In genomic region chr14:37595809-37596595, GRCh38 we compare ENCODE assay signal across 9 cellular contexts. TPM values are rescaled to one million over a fixed set of nuclear protein-coding genes. Genes with fewer than 3 reads are reported as not detected.
DNase-seq lines count a peak whose midpoint lies in the region; ATAC-seq, FAIRE-seq and TF ChIP-seq lines count a peak whose summit lies in the region.
"Had no signal": no experiment of that assay in that cellular context is flagged by ENCODE, and none has a peak within 500 bp of the region (broad histone marks: within the 10 kb centered on the region; RNA-seq: fewer than 3 reads in every experiment).

No MANE protein-coding gene starts in this region.

- no peaks in the 10 kb centered on the region for H3K36me3 ChIP-seq in right atrium auricular region
- no peaks in the 10 kb centered on the region for H3K36me3 ChIP-seq in KMS-11 (ENCODE audit: insufficient read depth)
- H3K36me3 ChIP-seq in PC-9 (ENCODE audit: low read depth) = peaks cover 4% of the 10 kb centered on the region; the same call in 1 of the 2 replicates
- H3K36me3 ChIP-seq in kidney (ENCODE audit: control insufficient read depth in 1 of 2, insufficient read depth in 2 of 2, low read length in 2 of 2) = no peaks in the 10 kb centered on the region
- H3K36me3 ChIP-seq: BLaER1 treated with 17β-estradiol and CSF1 and Interleukin-3, amounts not matched to agents 10 nM and 100 nM had no signal

- H2AFZ ChIP-seq in KMS-11 (ENCODE audit: low read depth) (peak overlapping the region; percentile 34; the same call in 1 of the 2 replicates), PC-9 (peak overlapping the region; percentile 75; the same call in 1 of the 2 replicates)

- DNase-seq in Right ventricle myocardium superior = no peak
- no peak for DNase-seq in right atrium auricular region (ENCODE audit: low spot score)
- DNase-seq in PC-9 = peak; percentile 90 to 95
- peak; percentile 42 for DNase-seq in activated naive CD4-positive, alpha-beta T cell treated with anti-CD3 and anti-CD28 coated beads, Interleukin-2, amount 10 ng/mL, durations not matched to agents 7 days and 5 days
- peak; percentile 66 for DNase-seq in kidney
- DNase-seq in stimulated activated CD4-positive, alpha-beta T cell treated with anti-CD3 and anti-CD28 coated beads, Interleukin-4, amount 100 ng/mL, for 48 hours (ENCODE audit: low read depth in 2 of 2) = peak; percentile 58 to 72
- DNase-seq in GM19238 (ENCODE audit: insufficient read length, low spot score) = no peak

- no peak for FAIRE-seq in kidney (lab: Jason Lieb, UNC)

- H3K4me3 ChIP-seq in right atrium auricular region (peak overlapping the region in 1 of 2 donors; percentile 40), KMS-11 (IDR thresholded peaks at IDR 0.05; ENCODE audit: insufficient read depth, low read depth, low read length) (no peak overlapping the region), PC-9 (peak overlapping the region; percentile 78), kidney (ENCODE audit: low read length in 2 of 2) (no peak overlapping the region)
- H3K4me3 ChIP-seq: BLaER1 treated with 17β-estradiol and CSF1 and Interleukin-3, amounts not matched to agents 10 nM and 100 nM had no signal

- POLR2A ChIA-PET in PC-9 (lab: Charles Lee; ENCODE audit: unreplicated experiment) = interaction anchor here (0.5 to 0.9 kb wide), 5 partner anchors 38 to 1608 kb away, joined by 3 to 6 read pairs (median 4); no protein-coding TSS in a partner anchor

- H3K9ac ChIP-seq in KMS-11 = peak overlapping the region; percentile 42; the same call in 1 of the 2 replicates
- H3K9ac ChIP-seq in kidney (ENCODE audit: low read length in 2 of 2) = no peak overlapping the region
- H3K9ac ChIP-seq: BLaER1 treated with 17β-estradiol and CSF1 and Interleukin-3, amounts not matched to agents 10 nM and 100 nM had no signal

- intact Hi-C loops in Right ventricle myocardium superior (cut with DNase I) = no loop called here
- intact Hi-C loops in PC-9 (cut with micrococcal nuclease; ENCODE audit: unreplicated experiment) = loop anchor here (2.0 to 10.0 kb wide), 3 partner anchors 101 to 621 kb away; no protein-coding TSS in a partner anchor
- intact Hi-C loops in kidney (cut with DNase I) = no loop called here

- H3K4me1 Mint-ChIP-seq in activated naive CD4-positive, alpha-beta T cell treated with anti-CD3 and anti-CD28 coated beads, Interleukin-2, amount 10 ng/mL, durations not matched to agents 7 days and 5 days = peaks cover 17% of the 10 kb centered on the region

- H3K27ac Mint-ChIP-seq in activated naive CD4-positive, alpha-beta T cell treated with anti-CD3 and anti-CD28 coated beads, Interleukin-2, amount 10 ng/mL, durations not matched to agents 7 days and 5 days = peak overlapping the region; percentile 82

- H3K4me2 ChIP-seq in KMS-11 (0 out of 2 replicates have a peak overlapping the region, but pooled peaks have one; percentile 17), PC-9 (peak overlapping the region; percentile 83)
- H3K4me2 ChIP-seq: BLaER1 treated with 17β-estradiol and CSF1 and Interleukin-3, amounts not matched to agents 10 nM and 100 nM had no signal

- peaks cover 35% of the 10 kb centered on the region for H3F3A ChIP-seq in PC-9 (ENCODE audit: insufficient read depth, low read depth)

- H3K9me3 ChIP-seq in right atrium auricular region (peaks cover 0 to 5% of the 10 kb centered on the region in 2 donors), PC-9 (ENCODE audit: insufficient read depth, low read depth) (no peaks in the 10 kb centered on the region), kidney (ENCODE audit: control insufficient read depth in 1 of 2, low read length in 2 of 2) (no peaks in the 10 kb centered on the region)

- H3K9me3 Mint-ChIP-seq in activated naive CD4-positive, alpha-beta T cell treated with anti-CD3 and anti-CD28 coated beads, Interleukin-2, amount 10 ng/mL, durations not matched to agents 7 days and 5 days = peaks cover 11% of the 10 kb centered on the region

- CTCF ChIA-PET in PC-9 (lab: Charles Lee) = interaction anchor here (0.7 kb wide), 2 partner anchors 16 to 256 kb away, joined by 3 read pairs; no protein-coding TSS in a partner anchor
- CTCF ChIA-PET in activated naive CD4-positive, alpha-beta T cell treated with anti-CD3 and anti-CD28 coated beads, Interleukin-2, amount 10 ng/mL, durations not matched to agents 7 days and 5 days (lab: Charles Lee) = no interaction called here

- ATAC-seq in Right ventricle myocardium superior (ENCODE audit: poor library complexity) = peak; percentile 30

- H3K4me1 ChIP-seq in right atrium auricular region (peaks cover 0 to 57% of the 10 kb centered on the region in 2 donors), KMS-11 (ENCODE audit: low read depth, poor library complexity, severe bottlenecking) (no peaks in the 10 kb centered on the region), PC-9 (replicated peaks; ENCODE audit: insufficient read depth) (peaks cover 11% of the 10 kb centered on the region), kidney (ENCODE audit: control insufficient read depth in 1 of 2, insufficient read depth in 1 of 2, low read depth in 1 of 2, low read length in 2 of 2) (peaks cover 0 to 9% of the 10 kb centered on the region in 2 donors)
- H3K4me1 ChIP-seq: BLaER1 treated with 17β-estradiol and CSF1 and Interleukin-3, amounts not matched to agents 10 nM and 100 nM had no signal

- peaks cover 70 to 94% of the 10 kb centered on the region in 2 donors for H3K27me3 ChIP-seq in right atrium auricular region
- H3K27me3 ChIP-seq in KMS-11 (ENCODE audit: insufficient read depth, low read depth) = no peaks in the 10 kb centered on the region
- no peaks in the 10 kb centered on the region for H3K27me3 ChIP-seq in PC-9 (ENCODE audit: insufficient read depth, low read depth)
- H3K27me3 ChIP-seq: BLaER1 treated with 17β-estradiol and CSF1 and Interleukin-3, amounts not matched to agents 10 nM and 100 nM had no signal

- H3K27me3 Mint-ChIP-seq in activated naive CD4-positive, alpha-beta T cell treated with anti-CD3 and anti-CD28 coated beads, Interleukin-2, amount 10 ng/mL, durations not matched to agents 7 days and 5 days = peaks cover 97% of the 10 kb centered on the region

- H3K27ac ChIP-seq in right atrium auricular region (no peak overlapping the region), KMS-11 (no peak overlapping the region; the same call in 1 of the 2 replicates), PC-9 (peak overlapping the region; percentile 99), kidney (ENCODE audit: low read depth in 2 of 2, low read length in 2 of 2) (no peak overlapping the region)
- H3K27ac ChIP-seq: BLaER1 treated with 17β-estradiol and CSF1 and Interleukin-3, amounts not matched to agents 10 nM and 100 nM had no signal

- peak overlapping the region; percentile 41 for H3K4me3 Mint-ChIP-seq in activated naive CD4-positive, alpha-beta T cell treated with anti-CD3 and anti-CD28 coated beads, Interleukin-2, amount 10 ng/mL, durations not matched to agents 7 days and 5 days

- H3K36me3 Mint-ChIP-seq in activated naive CD4-positive, alpha-beta T cell treated with anti-CD3 and anti-CD28 coated beads, Interleukin-2, amount 10 ng/mL, durations not matched to agents 7 days and 5 days = peaks cover 23% of the 10 kb centered on the region

- TF ChIP-seq CTCF in right atrium auricular region (IDR thresholded peaks at IDR 0.05) = no peak
- TF ChIP-seq CTCF in KMS-11 (conservative IDR thresholded peaks at IDR 0.05; ENCODE audit: low read depth, low read length) = no peak
- TF ChIP-seq CTCF in PC-9 (conservative IDR thresholded peaks at IDR 0.05) = no peak
- TF ChIP-seq CTCF in kidney (IDR thresholded peaks at IDR 0.05; ENCODE audit: borderline replicate concordance, extremely low read depth, insufficient read depth) = no peak

- H3K9me2 ChIP-seq in PC-9 (ENCODE audit: insufficient read depth) = no peaks in the 10 kb centered on the region

- BruUV-seq in PC-9 (replicated peaks; lab: Mats Ljungman, UMichigan) = TSS peak; percentile 61

- H4K20me1 ChIP-seq in KMS-11 (ENCODE audit: insufficient read depth) = no peaks in the 10 kb centered on the region
- no peaks in the 10 kb centered on the region for H4K20me1 ChIP-seq in PC-9 (ENCODE audit: insufficient read depth)
- H4K20me1 ChIP-seq: BLaER1 treated with 17β-estradiol and CSF1 and Interleukin-3, amounts not matched to agents 10 nM and 100 nM had no signal

- no peaks in the 10 kb centered on the region for H3K79me2 ChIP-seq in KMS-11 (ENCODE audit: insufficient read depth, low read depth)
- H3K79me2 ChIP-seq in PC-9 (ENCODE audit: low read depth) = peaks cover 82% of the 10 kb centered on the region

RNA-seq across cellular contexts. Expression of gene TTC6, which starts 0.6 kb away (rescaled TPM):
- total RNA-seq in Right ventricle myocardium superior (not detected), right atrium auricular region (not detected), PC-9 (2021) (4.7 and 5.2 TPM in 2 replicates), kidney (not detected)
- not detected for polyA plus RNA-seq in kidney (ENCODE audit: insufficient read depth, low read depth, low replicate concordance)

RNA-seq across cellular contexts. Expression of gene FOXA1, which starts 1.0 kb away (rescaled TPM):
- total RNA-seq in Right ventricle myocardium superior (not detected), right atrium auricular region (not detected), PC-9 (2021) (35.4 and 42.6 TPM in 2 replicates), kidney (not detected)
- polyA plus RNA-seq in kidney (ENCODE audit: insufficient read depth, low read depth, low replicate concordance) = not detected

Comparison
In these comparisons a context has a peak if more than half of its experiments do, and no peak if none do; other contexts are left out.
1. DNase-seq: peak in PC-9 (2 of 2), activated naive CD4-positive, alpha-beta T cell treated with anti-CD3 and anti-CD28 coated beads, Interleukin-2, amount 10 ng/mL, durations not matched to agents 7 days and 5 days (single experiment), kidney (single experiment) and stimulated activated CD4-positive, alpha-beta T cell treated with anti-CD3 and anti-CD28 coated beads, Interleukin-4, amount 100 ng/mL, for 48 hours (2 of 2); none in Right ventricle myocardium superior (single experiment), right atrium auricular region (single experiment) and GM19238 (single experiment).
2. RNA of gene FOXA1, which starts 1.0 kb away (total RNA-seq): 35.4 to 42.6 TPM in PC-9; not detected in Right ventricle myocardium superior (single experiment), not detected in right atrium auricular region and not detected in kidney (single experiment); every median in the first group is over 10 times any median in the second.